ENCODE assay signal across 8 cellular contexts in the genomic region with DNA sequence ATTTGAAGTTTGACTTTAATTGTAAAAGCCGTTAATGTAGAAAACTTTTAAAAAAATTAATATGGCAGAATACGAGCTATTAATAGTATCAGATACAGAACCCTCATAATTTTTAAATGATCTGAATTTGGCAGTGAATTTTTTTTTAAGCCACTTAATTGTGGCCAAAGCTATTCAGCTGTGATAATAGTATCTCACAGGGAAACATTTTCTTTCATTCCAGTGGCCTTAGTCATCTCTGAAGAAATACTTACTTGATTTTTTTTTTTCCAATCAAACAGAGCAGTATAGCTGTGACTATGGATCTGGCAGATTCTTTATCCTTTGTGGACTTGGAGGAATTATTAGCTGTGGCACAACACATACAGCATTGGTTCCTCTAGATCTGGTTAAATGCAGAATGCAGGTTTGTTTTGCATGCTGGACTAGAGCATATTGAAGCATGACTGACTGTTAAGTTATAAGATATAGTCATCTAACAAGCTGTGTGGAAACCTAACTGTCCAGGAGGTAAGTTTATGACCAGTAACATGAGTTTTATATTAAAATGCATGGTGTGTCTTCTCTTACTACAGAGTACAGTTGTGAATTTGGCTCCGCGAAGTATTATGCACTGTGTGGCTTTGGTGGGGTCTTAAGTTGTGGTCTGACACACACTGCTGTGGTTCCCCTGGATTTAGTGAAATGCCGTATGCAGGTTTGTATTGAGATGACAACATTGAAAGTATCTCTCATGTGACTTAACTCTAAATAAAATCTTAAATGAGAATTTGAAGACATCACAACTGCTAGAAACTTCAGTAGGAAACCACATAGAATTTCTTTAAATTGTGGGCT. TPM values are rescaled to one million over a fixed set of nuclear protein-coding genes. Genes with fewer than 3 reads are reported as not detected.
A peak's percentile ranks its signal among the peaks of the same experiment; 100 is the strongest.
DNase-seq lines count a peak whose midpoint lies in the region; ATAC-seq and TF ChIP-seq lines count a peak whose summit lies in the region.

No MANE protein-coding gene starts in this region.

- H3K4me1 ChIP-seq in right atrium auricular region (peaks cover 0 to 27% of the 10 kb centered on the region in 2 donors), iPS-20b (ENCODE audit: insufficient read depth, low read length) (peaks cover 10% of the 10 kb centered on the region; the same call in 1 of the 2 replicates), stomach smooth muscle (ENCODE audit: control insufficient read depth, insufficient read depth, low read length) (peaks cover 4% of the 10 kb centered on the region)

- H3K27me3 ChIP-seq in right atrium auricular region, result no peaks in the 10 kb centered on the region
- no peaks in the 10 kb centered on the region for H3K27me3 ChIP-seq in iPS-20b (ENCODE audit: insufficient read depth, low read length)
- H3K27me3 ChIP-seq in stomach smooth muscle (ENCODE audit: control insufficient read depth in 1 of 2, insufficient read depth in 2 of 2, low read length in 2 of 2), result no peaks in the 10 kb centered on the region

- no peaks in the 10 kb centered on the region for H3K9me3 Mint-ChIP-seq in activated naive CD4-positive, alpha-beta T cell treated with anti-CD3 and anti-CD28 coated beads, Interleukin-2, amount 50 U/mL, for 72 hours

- peaks cover 33 to 37% of the 10 kb centered on the region in 2 donors for H3K36me3 Mint-ChIP-seq in activated naive CD4-positive, alpha-beta T cell treated with anti-CD3 and anti-CD28 coated beads, Interleukin-2, amount 50 U/mL, for 72 hours

- peak overlapping the region; percentile 98 for H3K27ac Mint-ChIP-seq in activated naive CD4-positive, alpha-beta T cell treated with anti-CD3 and anti-CD28 coated beads, Interleukin-2, amount 50 U/mL, for 72 hours

- no peak for ATAC-seq in Right ventricle myocardium superior (ENCODE audit: poor library complexity)
- ATAC-seq in activated naive CD4-positive, alpha-beta T cell treated with anti-CD3 and anti-CD28 coated beads, Interleukin-2, amount 50 U/mL, for 72 hours, result peak; percentile 12 to 14
- ATAC-seq in HG02938 (IDR thresholded peaks at IDR 0.05; ENCODE audit: unreplicated experiment), result no peak

- H3K27ac ChIP-seq in right atrium auricular region (peak overlapping the region; percentile 97 to 100), iPS-20b (ENCODE audit: low read length) (no peak overlapping the region), stomach smooth muscle (ENCODE audit: low read length) (no peak overlapping the region)

- H3K9ac ChIP-seq in iPS-20b (ENCODE audit: low read depth, low read length) (peak overlapping the region; percentile 98), stomach smooth muscle (ENCODE audit: low read length in 2 of 2) (peak overlapping the region; percentile 95 to 99)

- peaks cover 51% of the 10 kb centered on the region for H3K36me3 ChIP-seq in right atrium auricular region
- peaks cover 54% of the 10 kb centered on the region for H3K36me3 ChIP-seq in iPS-20b (ENCODE audit: insufficient read depth, low read depth, low read length)
- H3K36me3 ChIP-seq in stomach smooth muscle (ENCODE audit: control insufficient read depth in 2 of 2, insufficient read depth in 2 of 2, low read length in 2 of 2), result peaks cover 19 to 23% of the 10 kb centered on the region in 2 donors

- intact Hi-C loops in Right ventricle myocardium superior (cut with DNase I), result loop anchor here (10.0 kb wide), 1 partner anchor 49 kb away; a partner anchor contains a TSS

- no peak for TF ChIP-seq CTCF in right atrium auricular region (IDR thresholded peaks at IDR 0.05)

- peak overlapping the region; percentile 76 to 100 for H3K4me3 ChIP-seq in right atrium auricular region
- H3K4me3 ChIP-seq in iPS-20b (ENCODE audit: low read length), result peak overlapping the region; percentile 87
- peak overlapping the region; percentile 91 to 99 for H3K4me3 ChIP-seq in stomach smooth muscle (ENCODE audit: low read length in 2 of 2)

- no peak for DNase-seq in right atrium auricular region (ENCODE audit: low spot score)
- DNase-seq in Right ventricle myocardium superior, result no peak
- DNase-seq in activated naive CD4-positive, alpha-beta T cell treated with anti-CD3 and anti-CD28 coated beads, Interleukin-2, amount 50 U/mL, for 72 hours (ENCODE audit: low spot score in 2 of 2), result peak in 1 of 2 donors; percentile 17
- DNase-seq in germinal center (ENCODE audit: low spot score), result no peak
- no peak for DNase-seq in NCI-H510A treated with DMSO at 0.1 percent for 48 hours (lab: John Stamatoyannopoulos, UW)

- no peaks in the 10 kb centered on the region for H3K9me3 ChIP-seq in right atrium auricular region
- H3K9me3 ChIP-seq in iPS-20b (ENCODE audit: insufficient read depth, low read depth, low read length), result no peaks in the 10 kb centered on the region
- H3K9me3 ChIP-seq in stomach smooth muscle (ENCODE audit: control insufficient read depth in 2 of 2, low read length in 2 of 2), result no peaks in the 10 kb centered on the region

RNA-seq across cellular contexts. Expression of a gene that starts 1.9 kb away (rescaled TPM):
- total RNA-seq in right atrium auricular region (1,000 to 10,000 TPM in 1 of 2 donors, 100 to 1,000 TPM in 1; 853 to 1,432 TPM), Right ventricle myocardium superior (1,808 TPM)
- 100 to 1,000 TPM; 563 to 791 TPM for total RNA-seq in activated naive CD4-positive, alpha-beta T cell treated with anti-CD3 and anti-CD28 coated beads, Interleukin-2, amount 50 U/mL, for 72 hours

RNA-seq across cellular contexts. Expression of a gene that starts 49.2 kb away (rescaled TPM):
- total RNA-seq in right atrium auricular region (1 to 10 TPM; 6.7 to 7.4 TPM), Right ventricle myocardium superior (3.3 TPM)
- 10 to 100 TPM; 12.8 to 28.2 TPM for total RNA-seq in activated naive CD4-positive, alpha-beta T cell treated with anti-CD3 and anti-CD28 coated beads, Interleukin-2, amount 50 U/mL, for 72 hours

RNA-seq across cellular contexts. Expression of a gene that starts 49.7 kb away (rescaled TPM):
- total RNA-seq in right atrium auricular region (1 to 10 TPM; 3.9 to 5.3 TPM), Right ventricle myocardium superior (4.1 TPM)
- 10 to 100 TPM; 31.4 to 33.1 TPM for total RNA-seq in activated naive CD4-positive, alpha-beta T cell treated with anti-CD3 and anti-CD28 coated beads, Interleukin-2, amount 50 U/mL, for 72 hours

Comparison
In these comparisons a context has a peak if more than half of its experiments do, and no peak if none do; other contexts are left out.
1. H3K27ac ChIP-seq: peak in right atrium auricular region (2 of 2); none in iPS-20b (single experiment) and stomach smooth muscle (single experiment).
2. ATAC-seq: peak in activated naive CD4-positive, alpha-beta T cell treated with anti-CD3 and anti-CD28 coated beads, Interleukin-2, amount 50 U/mL, for 72 hours (2 of 2); none in Right ventricle myocardium superior (single experiment) and HG02938 (single experiment).
3. Peak in every context shown above with its lines, with median percentiles within 50 percentile points of each other: H3K4me3 ChIP-seq.